ENCODE assay signal across 30 cellular contexts in the genomic region with DNA sequence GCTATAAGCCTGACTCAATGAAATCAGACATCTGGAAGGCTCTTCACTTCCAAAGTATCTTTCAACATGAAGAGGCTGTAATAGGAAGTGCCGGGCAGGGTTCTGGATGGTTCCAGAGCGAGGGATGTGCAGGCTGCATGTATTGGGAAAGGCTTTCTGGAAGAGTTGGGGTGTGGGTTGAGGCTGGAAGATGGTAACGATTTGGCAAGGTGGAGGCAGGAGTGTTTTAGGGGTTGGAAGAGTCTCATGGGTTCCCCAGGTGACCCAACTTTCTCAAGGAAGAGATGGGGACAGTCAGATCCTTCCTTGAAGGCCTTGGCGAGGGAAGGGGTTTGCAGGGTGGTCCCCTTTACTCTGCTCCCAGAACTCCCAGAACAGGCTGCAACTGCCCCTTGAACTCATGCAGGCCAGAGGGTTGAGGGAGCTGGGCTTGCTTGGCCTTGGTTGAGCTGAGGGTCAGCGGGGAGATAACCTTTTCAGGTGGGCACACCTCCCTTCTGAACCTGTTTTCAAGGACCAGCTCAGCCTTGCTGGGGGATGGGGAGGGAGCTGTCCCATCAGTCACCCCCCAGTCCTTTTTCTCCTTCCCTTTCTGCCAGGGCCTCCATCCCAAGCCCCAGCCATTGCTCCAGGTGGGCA. TPM values are rescaled to one million over a fixed set of nuclear protein-coding genes. Genes with fewer than 3 reads are reported as not detected.
"Had no signal": no experiment of that assay in that cellular context is flagged by ENCODE, and none has a peak within 500 bp of the region (broad histone marks: within the 10 kb centered on the region; RNA-seq: fewer than 3 reads in every experiment).

No MANE protein-coding gene starts in this region.

- H3K9me3 ChIP-seq: MG63 had no signal

- H3K4me3 ChIP-seq: MG63 had no signal

- H3K27me3 ChIP-seq: MG63 had no signal

- H3K36me3 ChIP-seq: MG63 had no signal

- H3K4me2 ChIP-seq: KMS-11 had no signal

- H3K27ac ChIP-seq: KMS-11 had no signal

- DNase-seq: Karpas-422, MG63, NCI-H1048, NCI-H1092, NCI-H1092 treated with DMSO at 0.1 percent for 48 hours, NCI-H1105, NCI-H1417 treated with DMSO at 0.1 percent for 48 hours, NCI-H1436 treated with DMSO at 0.1 percent for 48 hours, NCI-H146, NCI-H1694, NCI-H1694 treated with DMSO at 0.1 percent for 48 hours, NCI-H187, NCI-H187 treated with DMSO at 0.1 percent for 48 hours, NCI-H1930, NCI-H2029, NCI-H2029 treated with DMSO at 0.1 percent for 48 hours, NCI-H2081, NCI-H2081 treated with DMSO at 0.1 percent for 48 hours, NCI-H2107, NCI-H2171, NCI-H2171 treated with DMSO at 0.1 percent for 48 hours, NCI-H2227 treated with DMSO at 0.1 percent for 48 hours, NCI-H226, NCI-H446 treated with DMSO at 0.1 percent for 48 hours, NCI-H510A, NCI-H510A treated with DMSO at 0.1 percent for 48 hours had no signal

- H3K9ac ChIP-seq: KMS-11 had no signal

RNA-seq across cellular contexts. Expression of a gene that starts 9.4 kb away (rescaled TPM):
- total RNA-seq: LHCN-M2, MCF 10A, NCI-H460 had no signal
